ENCODE assay signal across 1 cellular context in the genomic region with DNA sequence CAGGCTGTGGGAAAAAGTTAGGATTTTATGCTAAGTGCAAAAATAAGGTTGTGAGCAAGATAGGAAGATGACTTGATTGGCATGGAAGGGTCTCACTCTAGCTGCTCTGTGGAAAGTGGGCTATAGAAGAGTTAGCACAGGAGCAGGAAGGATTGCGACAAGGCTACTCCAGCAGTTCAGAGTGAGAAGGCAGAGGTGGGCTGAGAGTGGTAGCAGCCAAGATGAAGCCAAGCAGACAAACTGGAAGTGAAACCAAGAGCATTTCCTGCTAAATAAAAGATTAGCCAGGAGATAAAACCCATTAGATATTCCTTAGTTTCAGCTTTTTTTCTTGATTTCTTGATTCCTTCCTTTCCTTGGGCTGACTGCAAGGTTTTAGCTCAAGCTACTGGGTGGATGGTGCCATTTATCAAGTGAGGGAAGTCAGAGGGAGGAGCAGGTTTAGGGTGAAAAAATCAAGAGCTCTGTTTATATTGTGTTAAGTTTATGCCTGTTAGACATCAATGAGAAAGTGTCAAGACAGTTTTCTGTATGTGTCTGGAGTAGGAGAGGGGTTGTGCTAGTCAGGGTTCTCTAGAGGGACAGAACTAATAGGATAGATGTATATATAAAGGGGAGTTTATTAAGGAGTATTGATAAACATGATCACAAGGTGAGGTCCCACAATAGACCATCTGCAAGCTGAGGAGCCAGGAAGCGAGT.
TF ChIP-seq lines count a peak whose summit lies in the region.

No MANE protein-coding gene starts in this region.

TF ChIP-seq in SK-N-SH, 30 proteins besides CTCF, POLR2A, EP300 and RAD21:
- TF ChIP-seq TEAD4 (IDR thresholded peaks at IDR 0.05; ENCODE audit: borderline replicate concordance, insufficient read depth) (no peak), ELF1 (IDR thresholded peaks at IDR 0.05) (no peak), TCF12 (IDR thresholded peaks at IDR 0.05) (no peak), POLR2AphosphoS5 (IDR thresholded peaks at IDR 0.05; ENCODE audit: low read depth, low read length) (no peak), TAF1 (IDR thresholded peaks at IDR 0.05; ENCODE audit: borderline replicate concordance, low read depth, low read length) (no peak), YY1 (IDR thresholded peaks at IDR 0.05; ENCODE audit: low read depth) (no peak), SIN3A (IDR thresholded peaks at IDR 0.05; ENCODE audit: borderline replicate concordance, low read depth, low read length) (no peak), GABPA (IDR thresholded peaks at IDR 0.05; ENCODE audit: low read depth) (no peak), RFX5 (IDR thresholded peaks at IDR 0.05; ENCODE audit: low read length) (no peak), CHD2 (IDR thresholded peaks at IDR 0.05; ENCODE audit: low read length, partially characterized antibody) (no peak)
- TF ChIP-seq, protein P1, sequence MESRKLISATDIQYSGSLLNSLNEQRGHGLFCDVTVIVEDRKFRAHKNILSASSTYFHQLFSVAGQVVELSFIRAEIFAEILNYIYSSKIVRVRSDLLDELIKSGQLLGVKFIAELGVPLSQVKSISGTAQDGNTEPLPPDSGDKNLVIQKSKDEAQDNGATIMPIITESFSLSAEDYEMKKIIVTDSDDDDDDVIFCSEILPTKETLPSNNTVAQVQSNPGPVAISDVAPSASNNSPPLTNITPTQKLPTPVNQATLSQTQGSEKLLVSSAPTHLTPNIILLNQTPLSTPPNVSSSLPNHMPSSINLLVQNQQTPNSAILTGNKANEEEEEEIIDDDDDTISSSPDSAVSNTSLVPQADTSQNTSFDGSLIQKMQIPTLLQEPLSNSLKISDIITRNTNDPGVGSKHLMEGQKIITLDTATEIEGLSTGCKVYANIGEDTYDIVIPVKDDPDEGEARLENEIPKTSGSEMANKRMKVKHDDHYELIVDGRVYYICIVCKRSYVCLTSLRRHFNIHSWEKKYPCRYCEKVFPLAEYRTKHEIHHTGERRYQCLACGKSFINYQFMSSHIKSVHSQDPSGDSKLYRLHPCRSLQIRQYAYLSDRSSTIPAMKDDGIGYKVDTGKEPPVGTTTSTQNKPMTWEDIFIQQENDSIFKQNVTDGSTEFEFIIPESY (IDR thresholded peaks at IDR 0.05; ENCODE audit: borderline replicate concordance, low read depth), result no peak
- TF ChIP-seq, protein P2, sequence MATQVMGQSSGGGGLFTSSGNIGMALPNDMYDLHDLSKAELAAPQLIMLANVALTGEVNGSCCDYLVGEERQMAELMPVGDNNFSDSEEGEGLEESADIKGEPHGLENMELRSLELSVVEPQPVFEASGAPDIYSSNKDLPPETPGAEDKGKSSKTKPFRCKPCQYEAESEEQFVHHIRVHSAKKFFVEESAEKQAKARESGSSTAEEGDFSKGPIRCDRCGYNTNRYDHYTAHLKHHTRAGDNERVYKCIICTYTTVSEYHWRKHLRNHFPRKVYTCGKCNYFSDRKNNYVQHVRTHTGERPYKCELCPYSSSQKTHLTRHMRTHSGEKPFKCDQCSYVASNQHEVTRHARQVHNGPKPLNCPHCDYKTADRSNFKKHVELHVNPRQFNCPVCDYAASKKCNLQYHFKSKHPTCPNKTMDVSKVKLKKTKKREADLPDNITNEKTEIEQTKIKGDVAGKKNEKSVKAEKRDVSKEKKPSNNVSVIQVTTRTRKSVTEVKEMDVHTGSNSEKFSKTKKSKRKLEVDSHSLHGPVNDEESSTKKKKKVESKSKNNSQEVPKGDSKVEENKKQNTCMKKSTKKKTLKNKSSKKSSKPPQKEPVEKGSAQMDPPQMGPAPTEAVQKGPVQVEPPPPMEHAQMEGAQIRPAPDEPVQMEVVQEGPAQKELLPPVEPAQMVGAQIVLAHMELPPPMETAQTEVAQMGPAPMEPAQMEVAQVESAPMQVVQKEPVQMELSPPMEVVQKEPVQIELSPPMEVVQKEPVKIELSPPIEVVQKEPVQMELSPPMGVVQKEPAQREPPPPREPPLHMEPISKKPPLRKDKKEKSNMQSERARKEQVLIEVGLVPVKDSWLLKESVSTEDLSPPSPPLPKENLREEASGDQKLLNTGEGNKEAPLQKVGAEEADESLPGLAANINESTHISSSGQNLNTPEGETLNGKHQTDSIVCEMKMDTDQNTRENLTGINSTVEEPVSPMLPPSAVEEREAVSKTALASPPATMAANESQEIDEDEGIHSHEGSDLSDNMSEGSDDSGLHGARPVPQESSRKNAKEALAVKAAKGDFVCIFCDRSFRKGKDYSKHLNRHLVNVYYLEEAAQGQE (IDR thresholded peaks at IDR 0.05; ENCODE audit: low read depth, low read length), result no peak
